In the genomic region with DNA sequence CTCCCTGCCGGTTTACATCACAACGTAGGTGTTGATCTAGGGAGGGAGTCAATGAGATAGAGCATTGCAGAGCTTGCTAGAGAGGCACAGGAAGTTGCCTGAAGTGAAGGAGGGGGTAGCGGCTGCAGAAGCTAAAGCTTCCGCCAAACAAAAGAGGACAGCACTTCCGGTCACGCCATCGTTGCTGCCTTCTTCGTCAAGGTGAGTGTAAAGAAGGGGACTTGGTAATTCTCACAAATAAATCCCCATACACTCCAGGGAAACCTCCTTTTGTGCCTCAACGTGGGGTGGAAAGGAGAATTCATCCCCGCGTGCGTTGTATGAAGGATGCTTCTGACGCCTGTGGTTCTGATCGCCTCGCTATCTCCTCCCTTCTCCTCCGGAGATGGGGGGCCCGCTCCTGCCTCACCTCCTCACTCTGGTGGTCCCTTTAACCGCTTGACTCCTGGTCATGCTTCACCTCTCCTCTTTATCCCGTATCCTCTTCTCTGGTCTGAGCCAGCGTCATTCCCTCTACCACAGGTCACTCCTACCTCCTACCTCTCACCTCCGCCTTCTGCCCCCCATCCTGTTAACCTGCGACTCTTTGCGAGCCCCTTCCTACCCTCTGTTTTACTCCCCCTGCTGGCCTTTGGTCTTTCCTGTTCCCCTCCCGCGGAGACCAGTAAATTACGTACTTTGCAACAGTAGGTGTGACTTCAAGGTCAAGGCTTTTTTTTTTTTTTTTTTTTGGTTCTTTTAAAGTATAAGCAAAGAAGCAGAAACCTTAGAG, we compare ENCODE assay signal across 8 cellular contexts. TPM values are rescaled to one million over a fixed set of nuclear protein-coding genes. Genes with fewer than 3 reads are reported as not detected.
DNase-seq lines count a peak whose midpoint lies in the region; ATAC-seq and TF ChIP-seq lines count a peak whose summit lies in the region.

No MANE protein-coding gene starts in this region.

- no peak overlapping the region for H3K14ac ChIP-seq in neuronal stem cell (ENCODE audit: low read length)

- BruUV-seq in PC-3 (replicated peaks; lab: Mats Ljungman, UMichigan) = TSS peak; percentile 78

- no peaks in the 10 kb centered on the region for H3K9me2 ChIP-seq in PC-3 (replicated peaks; ENCODE audit: low read length)

- H3K4me1 Mint-ChIP-seq in CD4-positive, CD25-positive, alpha-beta regulatory T cell = peaks cover 5 to 30% (median 13%) of the 10 kb centered on the region in 4 donors
- H3K4me1 Mint-ChIP-seq in activated T-helper 17 cell treated with anti-CD3 and anti-CD28 coated beads, Interleukin-2, amount 50 U/mL, for 72 hours = no peaks in the 10 kb centered on the region

- H4K8ac ChIP-seq in neuronal stem cell (ENCODE audit: low read depth, low read length) = no peak overlapping the region

- peak; percentile 22 to 84 (median 48) for DNase-seq in CD4-positive, CD25-positive, alpha-beta regulatory T cell
- DNase-seq in PC-3 (peak; percentile 62), foreskin fibroblast (peak; percentile 46 to 79), neuronal stem cell (ENCODE audit: low spot score) (peak; percentile 12), suprapubic skin (ENCODE audit: low spot score in 2 of 2) (peak in 1 of 2 donors; percentile 57)

- H3K9me3 ChIP-seq in CD4-positive, CD25-positive, alpha-beta regulatory T cell (ENCODE audit: control insufficient read depth in 2 of 2, low read length in 2 of 2) = no peaks in the 10 kb centered on the region
- H3K9me3 ChIP-seq in PC-3 (ENCODE audit: low read length) (no peaks in the 10 kb centered on the region), neuronal stem cell (replicated peaks in 1 of 2; ENCODE audit: control insufficient read depth in 2 of 2, insufficient read depth in 1 of 2, low read depth in 1 of 2, low read length in 2 of 2) (no peaks in the 10 kb centered on the region), suprapubic skin (no peaks in the 10 kb centered on the region)

- peaks cover 2% of the 10 kb centered on the region for H3K36me3 ChIP-seq in CD4-positive, CD25-positive, alpha-beta regulatory T cell (ENCODE audit: control insufficient read depth, insufficient read depth, low read length)
- H3K36me3 ChIP-seq in PC-3 (ENCODE audit: low read depth, low read length) (peaks cover 5% of the 10 kb centered on the region; the same call in 1 of the 2 replicates), neuronal stem cell (replicated peaks in 1 of 2; ENCODE audit: control insufficient read depth in 2 of 2, insufficient read depth in 2 of 2, low read length in 2 of 2) (peaks cover 0 to 10% of the 10 kb centered on the region in 2 donors), suprapubic skin (no peaks in the 10 kb centered on the region)

- CTCF ChIA-PET in PC-3 (lab: Charles Lee) = interaction anchor here (0.7 to 0.9 kb wide), 2 partner anchors 58 to 161 kb away, joined by 3 to 6 read pairs; no protein-coding TSS in a partner anchor

- H2AFZ ChIP-seq in PC-3 (ENCODE audit: low read length) (peak overlapping the region; percentile 98), neuronal stem cell (ENCODE audit: low read length) (peak overlapping the region; percentile 83)

- no peak overlapping the region for H2AK5ac ChIP-seq in neuronal stem cell (ENCODE audit: low read depth, low read length)

- no peak for TF ChIP-seq POLR2A in suprapubic skin (IDR thresholded peaks at IDR 0.05)

- ATAC-seq in CD4-positive, CD25-positive, alpha-beta regulatory T cell (ENCODE audit: low read depth in 2 of 2) = peak; percentile 83 to 88
- ATAC-seq in GM19395 (IDR thresholded peaks at IDR 0.05; ENCODE audit: unreplicated experiment) (peak; percentile 93), HG03571 (IDR thresholded peaks at IDR 0.05; ENCODE audit: unreplicated experiment) (peak; percentile 99), PC-3 (peak; percentile 97)
- peak; percentile 95 for ATAC-seq in activated T-helper 17 cell treated with anti-CD3 and anti-CD28 coated beads, Interleukin-2, amount 50 U/mL, for 72 hours (replicated peaks)

- peaks cover 5% of the 10 kb centered on the region for H3K27me3 Mint-ChIP-seq in CD4-positive, CD25-positive, alpha-beta regulatory T cell
- no peaks in the 10 kb centered on the region for H3K27me3 Mint-ChIP-seq in activated T-helper 17 cell treated with anti-CD3 and anti-CD28 coated beads, Interleukin-2, amount 50 U/mL, for 72 hours

- H3K79me2 ChIP-seq in PC-3 (ENCODE audit: low read length) = peaks cover 40% of the 10 kb centered on the region

- H3K27ac Mint-ChIP-seq in CD4-positive, CD25-positive, alpha-beta regulatory T cell = peak overlapping the region; percentile 92 to 98 (median 96)
- peak overlapping the region; percentile 98 for H3K27ac Mint-ChIP-seq in activated T-helper 17 cell treated with anti-CD3 and anti-CD28 coated beads, Interleukin-2, amount 50 U/mL, for 72 hours

- peak overlapping the region; percentile 44 for H3K18ac ChIP-seq in neuronal stem cell (ENCODE audit: low read length)

- H3K4me2 ChIP-seq in PC-3 (ENCODE audit: low read length) (peak overlapping the region; percentile 94), neuronal stem cell (ENCODE audit: insufficient read depth, low read length, poor library complexity, severe bottlenecking) (peak overlapping the region; percentile 25)

- peak overlapping the region; percentile 70 for H3K27ac ChIP-seq in CD4-positive, CD25-positive, alpha-beta regulatory T cell (ENCODE audit: insufficient read depth, low read length, poor library complexity, severe bottlenecking)
- H3K27ac ChIP-seq in PC-3 (ENCODE audit: low read length) (peak overlapping the region; percentile 38; the same call in 1 of the 2 replicates), neuronal stem cell (replicated peaks; ENCODE audit: low read length) (peak overlapping the region; percentile 56), suprapubic skin (no peak overlapping the region)

- no peak overlapping the region for H2BK120ac ChIP-seq in neuronal stem cell (ENCODE audit: low read depth, low read length)

- H3F3A ChIP-seq in PC-3 (ENCODE audit: low read length, unreplicated experiment) = no peaks in the 10 kb centered on the region

- TF ChIP-seq CTCF in PC-3 (conservative IDR thresholded peaks at IDR 0.05; ENCODE audit: low read depth, low read length) (peak; percentile 37; the same call in 1 of the 2 replicates), foreskin fibroblast (IDR thresholded peaks at IDR 0.05; ENCODE audit: low read depth, low read length) (peak; percentile 15), suprapubic skin (IDR thresholded peaks at IDR 0.05) (no peak)

- no peak overlapping the region for H2BK12ac ChIP-seq in neuronal stem cell (ENCODE audit: low read length)

- H3K4me3 Mint-ChIP-seq in CD4-positive, CD25-positive, alpha-beta regulatory T cell = peak overlapping the region; percentile 91 to 98 (median 95)
- peak overlapping the region; percentile 96 for H3K4me3 Mint-ChIP-seq in activated T-helper 17 cell treated with anti-CD3 and anti-CD28 coated beads, Interleukin-2, amount 50 U/mL, for 72 hours

- POLR2A ChIA-PET in PC-3 (lab: Charles Lee; ENCODE audit: unreplicated experiment) = interaction anchor here (0.6 kb wide), 1 partner anchor 13 kb away, joined by 3 read pairs; no protein-coding TSS in a partner anchor

- H2BK5ac ChIP-seq in neuronal stem cell (ENCODE audit: low read length) = no peak overlapping the region

- H3K9me3 Mint-ChIP-seq in CD4-positive, CD25-positive, alpha-beta regulatory T cell = peaks cover 0 to 2% (median 0%) of the 10 kb centered on the region in 7 donors
- no peaks in the 10 kb centered on the region for H3K9me3 Mint-ChIP-seq in activated T-helper 17 cell treated with anti-CD3 and anti-CD28 coated beads, Interleukin-2, amount 50 U/mL, for 72 hours

- no peak overlapping the region for H4K91ac ChIP-seq in neuronal stem cell (ENCODE audit: low read depth, low read length, poor library complexity)

- intact Hi-C loops in PC-3 (cut with micrococcal nuclease) = loop anchor here (5.0 kb wide), 1 partner anchor 46 kb away; no protein-coding TSS in a partner anchor

- H3K4ac ChIP-seq in neuronal stem cell (ENCODE audit: low read length) = no peak overlapping the region

- H2BK15ac ChIP-seq in neuronal stem cell (ENCODE audit: low read length) = no peak overlapping the region

- H4K20me1 ChIP-seq in PC-3 (ENCODE audit: low read length) = no peaks in the 10 kb centered on the region

- H3K9ac ChIP-seq in PC-3 (ENCODE audit: low read length) (peak overlapping the region; percentile 84), neuronal stem cell (ENCODE audit: low read depth, low read length, poor library complexity) (no peak overlapping the region)

- TF ChIP-seq EP300 in suprapubic skin (IDR thresholded peaks at IDR 0.05) = no peak

- WGBS in neuronal stem cell (ENCODE audit: extremely low coverage in 2 of 2, insufficient read length in 2 of 2, insufficient replicate concordance in 1 of 2), 2 donors = no CpG with 5 or more reads among the region's 26 CpGs
- 16% methylated on average over 26 of the region's 26 CpGs for WGBS in suprapubic skin

- H3K36me3 Mint-ChIP-seq in CD4-positive, CD25-positive, alpha-beta regulatory T cell = peaks cover 4% of the 10 kb centered on the region
- H3K36me3 Mint-ChIP-seq in activated T-helper 17 cell treated with anti-CD3 and anti-CD28 coated beads, Interleukin-2, amount 50 U/mL, for 72 hours (ENCODE audit: low read depth) = peaks cover 20% of the 10 kb centered on the region

- H3K4me1 ChIP-seq in CD4-positive, CD25-positive, alpha-beta regulatory T cell (ENCODE audit: control insufficient read depth, insufficient read depth, low read length, poor library complexity, severe bottlenecking) = peaks cover 6% of the 10 kb centered on the region
- peaks cover 7% of the 10 kb centered on the region; the same call in 1 of the 2 replicates for H3K4me1 ChIP-seq in PC-3 (ENCODE audit: insufficient read depth, low read length)
- no peaks in the 10 kb centered on the region for H3K4me1 ChIP-seq in neuronal stem cell (ENCODE audit: control insufficient read depth in 2 of 2, insufficient read depth in 1 of 2, low read depth in 1 of 2, low read length in 2 of 2)
- H3K4me1 ChIP-seq in suprapubic skin = no peaks in the 10 kb centered on the region

- no peak overlapping the region for H3K23ac ChIP-seq in neuronal stem cell (ENCODE audit: low read depth, low read length, poor library complexity)

- no peaks in the 10 kb centered on the region for H3K79me1 ChIP-seq in neuronal stem cell (ENCODE audit: low read depth, low read length)

- peak overlapping the region; percentile 88 for H3K4me3 ChIP-seq in CD4-positive, CD25-positive, alpha-beta regulatory T cell (ENCODE audit: low read depth, low read length)
- H3K4me3 ChIP-seq in PC-3 (ENCODE audit: low read length) (peak overlapping the region; percentile 94), foreskin fibroblast (ENCODE audit: low read depth in 1 of 2, low read length in 2 of 2) (peak overlapping the region; percentile 79 to 87), neuronal stem cell (ENCODE audit: low read length in 2 of 2) (peak overlapping the region; percentile 65 to 95), suprapubic skin (peak overlapping the region; percentile 55)

- no peaks in the 10 kb centered on the region for H3K27me3 ChIP-seq in CD4-positive, CD25-positive, alpha-beta regulatory T cell (ENCODE audit: control insufficient read depth, insufficient read depth, low read length)
- H3K27me3 ChIP-seq in PC-3 (ENCODE audit: low read length) = no peaks in the 10 kb centered on the region
- peaks cover 0 to 4% (median 0%) of the 10 kb centered on the region in 3 experiments for H3K27me3 ChIP-seq in neuronal stem cell (ENCODE audit: control insufficient read depth in 3 of 3, insufficient read depth in 3 of 3, low read depth in 1 of 3, low read length in 3 of 3)
- no peaks in the 10 kb centered on the region for H3K27me3 ChIP-seq in suprapubic skin

RNA-seq across cellular contexts. Expression of gene GSPT2, which starts 59.9 kb away (rescaled TPM):
- total RNA-seq in CD4-positive, CD25-positive, alpha-beta regulatory T cell = 5.4 TPM
- polyA plus RNA-seq in CD4-positive, CD25-positive, alpha-beta regulatory T cell = 10 to 100 TPM in 1 of 4 donors, 1 to 10 TPM in 3; 5.6 to 10.9 (median 9.1) TPM
- total RNA-seq in PC-3 (2014; rRNA removed) (7.0 and 7.4 TPM in 2 replicates), suprapubic skin (1 to 10 TPM; 1.2 to 2.8 (median 1.8) TPM)
- 1 to 10 TPM; 8.0 to 9.1 TPM for total RNA-seq in activated T-helper 17 cell treated with anti-CD3 and anti-CD28 coated beads, Interleukin-2, amount 50 U/mL, for 72 hours
- 15.3 TPM for polyA plus RNA-seq in neuronal stem cell (2013, experiment 1 of 2)
- 16.0 TPM for polyA plus RNA-seq in neuronal stem cell (2013, experiment 2 of 2)

Comparison
In these comparisons a context has a peak if more than half of its experiments do, and no peak if none do; other contexts are left out.
1. CTCF ChIP-seq: peak in PC-3 (single experiment) and foreskin fibroblast (single experiment); none in suprapubic skin (0 of 2).
2. Peak in every context shown above with its lines, with median percentiles within 50 percentile points of each other: ATAC-seq and H3K4me3 ChIP-seq.